In genomic region chr22:30649430-30650007, GRCh38 we compare ENCODE assay signal across 8 cellular contexts. TPM values are rescaled to one million over a fixed set of nuclear protein-coding genes. Genes with fewer than 3 reads are reported as not detected.
DNase-seq lines count a peak whose midpoint lies in the region; ATAC-seq, FAIRE-seq and TF ChIP-seq lines count a peak whose summit lies in the region.

No MANE protein-coding gene starts in this region.

- TF ChIP-seq CTCF in GM10266 (IDR thresholded peaks at IDR 0.05; ENCODE audit: control insufficient read depth, insufficient read depth, low read depth, missing control alignments) (no peak), pancreas (IDR thresholded peaks at IDR 0.05) (no peak)

- WGBS in pancreas, 2 donors = 75 to 79% methylated on average over 7 of the region's 7 CpGs

- DNase-seq in GM10266 (ENCODE audit: extremely low spot score) (peak; percentile 79), HT-29 (ENCODE audit: low spot score) (peak; percentile 85), dermis blood vessel endothelial cell (peak; percentile 88), pancreas (peak in 3 of 6 donors; percentile 26 to 46 (median 32)), NCI-H2196 treated with DMSO at 0.1 percent for 48 hours (lab: John Stamatoyannopoulos, UW; ENCODE audit: unreplicated experiment) (no peak), NCI-H446 (lab: John Stamatoyannopoulos, UW) (no peak)
- DNase-seq in activated CD4-positive, alpha-beta T cell treated with anti-CD3 and anti-CD28 coated beads for 48 hours = peak; percentile 92

- peak; percentile 58 to 88 (median 80) for ATAC-seq in pancreas
- no peak for ATAC-seq in HG03175 (IDR thresholded peaks at IDR 0.05; ENCODE audit: unreplicated experiment)

- H3K4me1 ChIP-seq in pancreas = no peaks in the 10 kb centered on the region

- no peaks in the 10 kb centered on the region for H3K27me3 ChIP-seq in pancreas

- intact Hi-C loops in pancreas (cut with DNase I) = no loop called here

- FAIRE-seq in pancreas (lab: Jason Lieb, UNC) = no peak

- no peak overlapping the region for H3K4me3 ChIP-seq in pancreas

- H3K9me3 ChIP-seq in pancreas = no peaks in the 10 kb centered on the region

- no peak overlapping the region for H3K27ac ChIP-seq in pancreas

- H3K36me3 ChIP-seq in pancreas = no peaks in the 10 kb centered on the region

RNA-seq across cellular contexts. Expression of gene SLC35E4, which starts 13.9 kb away (rescaled TPM):
- total RNA-seq in HT-29 (2014; rRNA removed; shearing (Covaris generic)) = 14.2 and 22.1 TPM in 2 replicates
- total RNA-seq in dermis blood vessel endothelial cell = 30.8 and 40.7 TPM in 2 replicates
- total RNA-seq in pancreas = 1 to 10 TPM in 5 of 6 donors, under 1 TPM in 1; 0.90 to 1.7 (median 1.3) TPM
- polyA plus RNA-seq in pancreas = 1 to 10 TPM; 1.0 to 1.1 TPM

RNA-seq across cellular contexts. Expression of gene DUSP18, which starts 18.2 kb away (rescaled TPM):
- 8.3 and 8.5 TPM in 2 replicates for total RNA-seq in HT-29 (2014; rRNA removed; shearing (Covaris generic))
- 14.0 and 15.4 TPM in 2 replicates for total RNA-seq in dermis blood vessel endothelial cell
- 1 to 10 TPM; 2.2 to 6.5 (median 3.4) TPM for total RNA-seq in pancreas
- polyA plus RNA-seq in pancreas = 1 to 10 TPM; 2.2 to 2.5 TPM

RNA-seq across cellular contexts. Expression of gene TCN2, which starts 42.5 kb away (rescaled TPM):
- 13.2 and 19.0 TPM in 2 replicates for total RNA-seq in HT-29 (2014; rRNA removed; shearing (Covaris generic))
- total RNA-seq in dermis blood vessel endothelial cell (63.1 and 101 TPM in 2 replicates), pancreas (10 to 100 TPM in 1 of 6 donors, 1 to 10 TPM in 5; 3.6 to 10.0 (median 5.9) TPM)
- polyA plus RNA-seq in pancreas = 1 to 10 TPM; 5.4 to 6.8 TPM

RNA-seq across cellular contexts. Expression of gene OSBP2, which starts 45.2 kb away (rescaled TPM):
- total RNA-seq in HT-29 (2014; rRNA removed; shearing (Covaris generic)) = 4.1 and 8.2 TPM in 2 replicates
- total RNA-seq in dermis blood vessel endothelial cell (14.4 and 18.0 TPM in 2 replicates), pancreas (1 to 10 TPM; 2.3 to 3.3 (median 2.6) TPM)
- polyA plus RNA-seq in pancreas = 1 to 10 TPM; 1.9 to 2.9 TPM

RNA-seq across cellular contexts. Expression of gene PES1, which starts 57.8 kb away (rescaled TPM):
- total RNA-seq in HT-29 (2014; rRNA removed; shearing (Covaris generic)) = 73.9 and 74.0 TPM in 2 replicates
- total RNA-seq in dermis blood vessel endothelial cell (67.2 and 98.6 TPM in 2 replicates), pancreas (10 to 100 TPM; 33.8 to 66.9 (median 36.7) TPM)
- 10 to 100 TPM; 54.1 to 55.8 TPM for polyA plus RNA-seq in pancreas

Comparison
In these comparisons a context has a peak if more than half of its experiments do, and no peak if none do; other contexts are left out.
1. DNase-seq: peak in GM10266 (single experiment), HT-29 (single experiment), activated CD4-positive, alpha-beta T cell treated with anti-CD3 and anti-CD28 coated beads for 48 hours (single experiment) and dermis blood vessel endothelial cell (single experiment); none in NCI-H2196 treated with DMSO at 0.1 percent for 48 hours (single experiment) and NCI-H446 (0 of 2).